In the genomic region with DNA sequence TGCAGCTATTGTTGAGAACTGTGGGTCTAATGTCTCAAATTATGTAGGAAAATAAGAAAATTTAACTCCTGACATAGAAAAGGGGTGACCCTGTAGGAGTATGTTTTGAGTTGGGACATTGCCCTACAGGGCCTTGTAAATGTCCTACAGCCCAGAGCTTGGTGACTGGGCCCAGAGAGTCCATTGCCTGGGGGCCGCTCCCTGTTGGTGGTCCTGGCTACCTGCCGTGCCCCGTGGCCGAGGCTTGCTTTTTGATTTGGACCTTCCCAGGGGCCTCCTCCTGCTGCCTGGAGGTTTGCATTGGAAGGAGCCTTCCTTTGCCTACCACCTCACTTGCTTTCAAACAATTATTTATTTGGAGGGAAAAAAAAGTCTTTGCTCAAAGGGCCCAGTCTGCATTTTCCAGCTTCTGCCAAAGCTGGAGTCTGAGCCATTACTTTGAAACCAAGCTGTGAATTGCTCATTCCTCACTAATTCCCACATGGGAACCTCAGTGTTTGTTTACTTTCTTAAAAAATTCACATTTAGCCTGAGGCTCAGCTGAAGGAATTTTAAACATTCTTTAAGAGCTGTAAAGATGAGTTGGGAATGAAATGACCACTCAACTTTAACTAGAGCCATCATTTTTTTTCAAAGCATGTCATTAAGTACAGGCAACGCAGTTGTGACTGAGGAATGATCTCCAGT, we compare ENCODE assay signal across 15 cellular contexts.
A peak's percentile ranks its signal among the peaks of the same experiment; 100 is the strongest.
DNase-seq lines count a peak whose midpoint lies in the region; ATAC-seq and TF ChIP-seq lines count a peak whose summit lies in the region.
"Had no signal": no experiment of that assay in that cellular context is flagged by ENCODE, and none has a peak within 500 bp of the region (broad histone marks: within the 10 kb centered on the region; RNA-seq: fewer than 3 reads in every experiment).

No MANE protein-coding gene starts in this region.

- H3K4me3 Mint-ChIP-seq in MCF 10A (ENCODE audit: unreplicated experiment) (no peak overlapping the region), neural progenitor cell (no peak overlapping the region), GM23338 (no peak overlapping the region), endodermal cell (no peak overlapping the region)
- no peak overlapping the region for H3K4me3 Mint-ChIP-seq in stimulated activated memory B cell treated with anti-CD40 and anti-IgM and Interleukin-4, amounts not matched to agents 10 μg/mL and 1 μg/mL and 100 μg/mL, for 72 hours
- H3K4me3 Mint-ChIP-seq: CD8-positive, alpha-beta memory T cell had no signal

- H2AFZ ChIP-seq in mammary epithelial cell (ENCODE audit: low read depth, low read length) (no peak overlapping the region), neural progenitor cell (replicated peaks) (no peak overlapping the region), GM23338 (no peak overlapping the region)

- H3K9me3 Mint-ChIP-seq in MCF 10A (ENCODE audit: unreplicated experiment) (no peaks in the 10 kb centered on the region), neural progenitor cell (no peaks in the 10 kb centered on the region), GM23338 (peaks cover 100% of the 10 kb centered on the region), endodermal cell (no peaks in the 10 kb centered on the region)
- H3K9me3 Mint-ChIP-seq in stimulated activated memory B cell treated with anti-CD40 and anti-IgM and Interleukin-4, amounts not matched to agents 10 μg/mL and 1 μg/mL and 100 μg/mL, for 72 hours = no peaks in the 10 kb centered on the region
- H3K9me3 Mint-ChIP-seq: CD8-positive, alpha-beta memory T cell had no signal

- H3K4me3 ChIP-seq in mammary epithelial cell (replicated peaks in 1 of 3; ENCODE audit: insufficient read depth in 1 of 3, low read depth in 2 of 3, low read length in 3 of 3) = no peak overlapping the region
- no peak overlapping the region for H3K4me3 ChIP-seq in coronary artery
- H3K4me3 ChIP-seq in neural progenitor cell = no peak overlapping the region
- H3K4me3 ChIP-seq in upper lobe of right lung = no peak overlapping the region
- H3K4me3 ChIP-seq in GM23338 = no peak overlapping the region
- H3K4me3 ChIP-seq in endodermal cell (ENCODE audit: low read length) = no peak overlapping the region
- H3K4me3 ChIP-seq: BLaER1, HAP-1 had no signal

- H3K4me1 ChIP-seq in mammary epithelial cell (ENCODE audit: insufficient read depth, low read length) = no peaks in the 10 kb centered on the region
- peaks cover 42% of the 10 kb centered on the region for H3K4me1 ChIP-seq in neural progenitor cell
- no peaks in the 10 kb centered on the region for H3K4me1 ChIP-seq in upper lobe of right lung
- no peaks in the 10 kb centered on the region for H3K4me1 ChIP-seq in GM23338 (ENCODE audit: insufficient read depth)
- H3K4me1 ChIP-seq in endodermal cell (ENCODE audit: control insufficient read depth, insufficient read depth, low read length) = no peaks in the 10 kb centered on the region
- H3K4me1 ChIP-seq: BLaER1, HAP-1 had no signal

- H3K9me2 ChIP-seq in GM23338 (ENCODE audit: insufficient read depth) = no peaks in the 10 kb centered on the region

- H3K27ac ChIP-seq in mammary epithelial cell (ENCODE audit: insufficient read depth, low read depth, low read length) (no peak overlapping the region), coronary artery (no peak overlapping the region), neural progenitor cell (no peak overlapping the region), upper lobe of right lung (no peak overlapping the region), GM23338 (ENCODE audit: low read depth) (no peak overlapping the region), endodermal cell (ENCODE audit: low read depth, low read length) (no peak overlapping the region)
- H3K27ac ChIP-seq: BLaER1 had no signal

- dilution Hi-C loops in mammary epithelial cell (cut with HindIII; ENCODE audit: low sequenced_read_pairs) = no loop called here

- H3K9ac ChIP-seq in mammary epithelial cell (ENCODE audit: insufficient read depth, low read length) (no peak overlapping the region), neural progenitor cell (no peak overlapping the region), endodermal cell (ENCODE audit: extremely low read depth, low read length, poor library complexity, severe bottlenecking) (no peak overlapping the region)
- H3K9ac ChIP-seq: BLaER1 had no signal

- H3K4me2 ChIP-seq in mammary epithelial cell (ENCODE audit: insufficient read depth, low read depth, low read length) (no peak overlapping the region), neural progenitor cell (peak overlapping the region; percentile 16), GM23338 (no peak overlapping the region)
- H3K4me2 ChIP-seq: BLaER1 had no signal

- H3K36me3 ChIP-seq in mammary epithelial cell (ENCODE audit: insufficient read depth, low read length) (no peaks in the 10 kb centered on the region), neural progenitor cell (no peaks in the 10 kb centered on the region), upper lobe of right lung (no peaks in the 10 kb centered on the region), GM23338 (ENCODE audit: insufficient read depth) (no peaks in the 10 kb centered on the region), endodermal cell (ENCODE audit: control insufficient read depth, insufficient read depth, low read length) (no peaks in the 10 kb centered on the region)
- H3K36me3 ChIP-seq: BLaER1, HAP-1 had no signal

- TF ChIP-seq CTCF in MCF 10A (IDR thresholded peaks at IDR 0.05; ENCODE audit: unreplicated experiment) (no peak), mammary epithelial cell (conservative IDR thresholded peaks at IDR 0.05 in 1 of 2, IDR thresholded peaks at IDR 0.05 in 1 of 2; ENCODE audit: extremely low read depth in 1 of 2, insufficient read depth in 1 of 2, low read depth in 1 of 2, low read length in 2 of 2) (no peak), coronary artery (IDR thresholded peaks at IDR 0.05) (no peak), neural progenitor cell (IDR thresholded peaks at IDR 0.05) (no peak), upper lobe of right lung (IDR thresholded peaks at IDR 0.05) (no peak), GM23338 (conservative IDR thresholded peaks at IDR 0.05; ENCODE audit: low read depth in 2 of 2) (no peak), endodermal cell (conservative IDR thresholded peaks at IDR 0.05) (no peak)

- H3F3A ChIP-seq in neural progenitor cell (ENCODE audit: low read depth) (peaks cover 30% of the 10 kb centered on the region), GM23338 (replicated peaks; ENCODE audit: low read depth) (no peaks in the 10 kb centered on the region)

- no peaks in the 10 kb centered on the region for H4K20me1 ChIP-seq in mammary epithelial cell (ENCODE audit: insufficient read depth, low read length)
- peaks cover 6% of the 10 kb centered on the region for H4K20me1 ChIP-seq in neural progenitor cell (ENCODE audit: low read depth)
- no peaks in the 10 kb centered on the region for H4K20me1 ChIP-seq in GM23338 (replicated peaks; ENCODE audit: insufficient read depth)
- H4K20me1 ChIP-seq: BLaER1 had no signal

- H3K79me2 ChIP-seq in mammary epithelial cell (ENCODE audit: insufficient read depth, low read length) (no peaks in the 10 kb centered on the region), neural progenitor cell (ENCODE audit: low read depth) (no peaks in the 10 kb centered on the region), GM23338 (replicated peaks; ENCODE audit: insufficient read depth) (no peaks in the 10 kb centered on the region)

- H3K4me1 Mint-ChIP-seq in MCF 10A (ENCODE audit: insufficient read depth, unreplicated experiment) (no peaks in the 10 kb centered on the region), neural progenitor cell (peaks cover 28% of the 10 kb centered on the region), GM23338 (no peaks in the 10 kb centered on the region), endodermal cell (peaks cover 14% of the 10 kb centered on the region)
- no peaks in the 10 kb centered on the region for H3K4me1 Mint-ChIP-seq in stimulated activated memory B cell treated with anti-CD40 and anti-IgM and Interleukin-4, amounts not matched to agents 10 μg/mL and 1 μg/mL and 100 μg/mL, for 72 hours
- H3K4me1 Mint-ChIP-seq: CD8-positive, alpha-beta memory T cell had no signal

- ATAC-seq in upper lobe of right lung (no peak), GM23338 (no peak)
- ATAC-seq in stimulated activated memory B cell treated with anti-CD40 and anti-IgM and Interleukin-4, amounts not matched to agents 10 μg/mL and 1 μg/mL and 100 μg/mL, for 72 hours = no peak

- in situ Hi-C loops in mammary epithelial cell (cut with MboI; ENCODE audit: low sequenced_read_pairs in 2 of 2) = no loop called here

- no peaks in the 10 kb centered on the region for H3K27me3 ChIP-seq in mammary epithelial cell (ENCODE audit: insufficient read depth, low read length)
- no peaks in the 10 kb centered on the region for H3K27me3 ChIP-seq in neural progenitor cell
- H3K27me3 ChIP-seq in upper lobe of right lung = no peaks in the 10 kb centered on the region
- no peaks in the 10 kb centered on the region for H3K27me3 ChIP-seq in GM23338 (ENCODE audit: insufficient read depth)
- H3K27me3 ChIP-seq in endodermal cell (ENCODE audit: control insufficient read depth, insufficient read depth, low read length, poor library complexity, severe bottlenecking) = no peaks in the 10 kb centered on the region
- H3K27me3 ChIP-seq: BLaER1 had no signal

- H3K9me3 ChIP-seq in mammary epithelial cell (replicated peaks; ENCODE audit: insufficient read depth, low read length) = peaks cover 39% of the 10 kb centered on the region
- no peaks in the 10 kb centered on the region for H3K9me3 ChIP-seq in neural progenitor cell (ENCODE audit: low read depth)
- H3K9me3 ChIP-seq in upper lobe of right lung = no peaks in the 10 kb centered on the region
- H3K9me3 ChIP-seq in endodermal cell (ENCODE audit: control insufficient read depth, low read length) = no peaks in the 10 kb centered on the region
- H3K9me3 ChIP-seq: BLaER1, HAP-1 had no signal

- DNase-seq in MCF 10A (ENCODE audit: unreplicated experiment) = peak; percentile 20
- no peak for DNase-seq in mammary epithelial cell
- DNase-seq in coronary artery (ENCODE audit: low spot score) = peak; percentile 50
- DNase-seq in neural progenitor cell (ENCODE audit: low spot score) = no peak
- DNase-seq in upper lobe of right lung = peak; percentile 40
- DNase-seq in GM23338 (ENCODE audit: low spot score) = no peak
- no peak for DNase-seq in endodermal cell
- DNase-seq: CD8-positive, alpha-beta memory T cell; NCI-H1417 treated with DMSO at 0.1 percent for 48 hours; NCI-H1930; NCI-H510A; NCI-H774 had no signal

- WGBS in mammary epithelial cell (ENCODE audit: low coverage, missing lambda C conversion rate) = 48% methylated on average over 5 of the region's 5 CpGs
- 86 to 90% methylated on average over 1 to 5 of the region's 5 CpGs for WGBS in endodermal cell (ENCODE audit: insufficient coverage in 1 of 2, insufficient read length in 1 of 2), 2 experiments

- H3K36me3 Mint-ChIP-seq in MCF 10A (ENCODE audit: insufficient read depth, unreplicated experiment) (no peaks in the 10 kb centered on the region), neural progenitor cell (no peaks in the 10 kb centered on the region), GM23338 (ENCODE audit: low read depth) (peaks cover 48% of the 10 kb centered on the region), endodermal cell (ENCODE audit: low read depth) (no peaks in the 10 kb centered on the region)
- H3K36me3 Mint-ChIP-seq in stimulated activated memory B cell treated with anti-CD40 and anti-IgM and Interleukin-4, amounts not matched to agents 10 μg/mL and 1 μg/mL and 100 μg/mL, for 72 hours = no peaks in the 10 kb centered on the region
- H3K36me3 Mint-ChIP-seq: CD8-positive, alpha-beta memory T cell had no signal

- H3K27me3 Mint-ChIP-seq in MCF 10A (ENCODE audit: insufficient read depth, unreplicated experiment) = no peaks in the 10 kb centered on the region
- peaks cover 4% of the 10 kb centered on the region for H3K27me3 Mint-ChIP-seq in neural progenitor cell (ENCODE audit: insufficient read depth, low read depth)
- H3K27me3 Mint-ChIP-seq in GM23338 (ENCODE audit: insufficient read depth, low read depth, poor library complexity) = peaks cover 4% of the 10 kb centered on the region
- H3K27me3 Mint-ChIP-seq in stimulated activated memory B cell treated with anti-CD40 and anti-IgM and Interleukin-4, amounts not matched to agents 10 μg/mL and 1 μg/mL and 100 μg/mL, for 72 hours = no peaks in the 10 kb centered on the region
- H3K27me3 Mint-ChIP-seq in endodermal cell (ENCODE audit: insufficient read depth) = no peaks in the 10 kb centered on the region
- H3K27me3 Mint-ChIP-seq: CD8-positive, alpha-beta memory T cell had no signal

- POLR2A ChIA-PET in MCF 10A (lab: Yijun Ruan, JAX) = no interaction called here

- BruUV-seq in MCF 10A (replicated peaks; lab: Mats Ljungman, UMichigan) (no TSS peak), mammary epithelial cell (replicated peaks; lab: Mats Ljungman, UMichigan) (no TSS peak)

- no peak overlapping the region for H3K27ac Mint-ChIP-seq in MCF 10A (ENCODE audit: low read depth, unreplicated experiment)
- no peak overlapping the region for H3K27ac Mint-ChIP-seq in neural progenitor cell
- no peak overlapping the region for H3K27ac Mint-ChIP-seq in GM23338
- no peak overlapping the region for H3K27ac Mint-ChIP-seq in stimulated activated memory B cell treated with anti-CD40 and anti-IgM and Interleukin-4, amounts not matched to agents 10 μg/mL and 1 μg/mL and 100 μg/mL, for 72 hours
- H3K27ac Mint-ChIP-seq in endodermal cell = no peak overlapping the region
- H3K27ac Mint-ChIP-seq: CD8-positive, alpha-beta memory T cell had no signal

- intact Hi-C loops in MCF 10A (cut with micrococcal nuclease) = no loop called here
- intact Hi-C loops in mammary epithelial cell (cut with micrococcal nuclease) = no loop called here
- intact Hi-C loops in upper lobe of right lung (cut with DNase I) = no loop called here

- CTCF ChIA-PET in MCF 10A (lab: Yijun Ruan, JAX) = no interaction called here
- CTCF ChIA-PET in mammary epithelial cell (lab: Charles Lee; ENCODE audit: low non-redundant PET) = no interaction called here

Comparison
In these comparisons a context has a peak if more than half of its experiments do, and no peak if none do; other contexts are left out.
1. DNase-seq: peak in MCF 10A (single experiment), coronary artery (single experiment) and upper lobe of right lung (single experiment); none in mammary epithelial cell (single experiment), neural progenitor cell (single experiment), GM23338 (single experiment) and endodermal cell (single experiment).